In the genomic region with DNA sequence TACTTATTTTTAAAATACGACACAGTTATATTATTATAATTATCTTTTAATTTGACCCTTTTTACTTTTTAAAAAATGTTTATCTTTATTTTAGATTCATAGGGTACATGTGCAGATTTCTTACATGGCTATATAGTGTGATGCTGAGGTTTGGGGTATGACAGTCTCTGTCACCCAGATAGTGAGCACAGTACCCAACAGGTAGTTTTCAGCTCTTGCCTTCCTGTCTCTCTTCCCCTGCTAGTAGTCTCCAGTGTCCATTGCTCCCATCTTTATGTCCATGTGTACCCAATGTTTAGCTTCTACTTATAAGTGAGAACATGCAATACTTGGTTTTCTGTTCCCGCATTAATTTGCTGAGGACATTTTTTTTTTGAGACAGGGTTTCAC, we compare ENCODE assay signal across 1 cellular context.
TF ChIP-seq lines count a peak whose summit lies in the region.

No MANE protein-coding gene starts in this region.

TF ChIP-seq in GM23338, 12 proteins besides CTCF, POLR2A, EP300 and RAD21 (continued from another document):
- TF ChIP-seq, protein P1, sequence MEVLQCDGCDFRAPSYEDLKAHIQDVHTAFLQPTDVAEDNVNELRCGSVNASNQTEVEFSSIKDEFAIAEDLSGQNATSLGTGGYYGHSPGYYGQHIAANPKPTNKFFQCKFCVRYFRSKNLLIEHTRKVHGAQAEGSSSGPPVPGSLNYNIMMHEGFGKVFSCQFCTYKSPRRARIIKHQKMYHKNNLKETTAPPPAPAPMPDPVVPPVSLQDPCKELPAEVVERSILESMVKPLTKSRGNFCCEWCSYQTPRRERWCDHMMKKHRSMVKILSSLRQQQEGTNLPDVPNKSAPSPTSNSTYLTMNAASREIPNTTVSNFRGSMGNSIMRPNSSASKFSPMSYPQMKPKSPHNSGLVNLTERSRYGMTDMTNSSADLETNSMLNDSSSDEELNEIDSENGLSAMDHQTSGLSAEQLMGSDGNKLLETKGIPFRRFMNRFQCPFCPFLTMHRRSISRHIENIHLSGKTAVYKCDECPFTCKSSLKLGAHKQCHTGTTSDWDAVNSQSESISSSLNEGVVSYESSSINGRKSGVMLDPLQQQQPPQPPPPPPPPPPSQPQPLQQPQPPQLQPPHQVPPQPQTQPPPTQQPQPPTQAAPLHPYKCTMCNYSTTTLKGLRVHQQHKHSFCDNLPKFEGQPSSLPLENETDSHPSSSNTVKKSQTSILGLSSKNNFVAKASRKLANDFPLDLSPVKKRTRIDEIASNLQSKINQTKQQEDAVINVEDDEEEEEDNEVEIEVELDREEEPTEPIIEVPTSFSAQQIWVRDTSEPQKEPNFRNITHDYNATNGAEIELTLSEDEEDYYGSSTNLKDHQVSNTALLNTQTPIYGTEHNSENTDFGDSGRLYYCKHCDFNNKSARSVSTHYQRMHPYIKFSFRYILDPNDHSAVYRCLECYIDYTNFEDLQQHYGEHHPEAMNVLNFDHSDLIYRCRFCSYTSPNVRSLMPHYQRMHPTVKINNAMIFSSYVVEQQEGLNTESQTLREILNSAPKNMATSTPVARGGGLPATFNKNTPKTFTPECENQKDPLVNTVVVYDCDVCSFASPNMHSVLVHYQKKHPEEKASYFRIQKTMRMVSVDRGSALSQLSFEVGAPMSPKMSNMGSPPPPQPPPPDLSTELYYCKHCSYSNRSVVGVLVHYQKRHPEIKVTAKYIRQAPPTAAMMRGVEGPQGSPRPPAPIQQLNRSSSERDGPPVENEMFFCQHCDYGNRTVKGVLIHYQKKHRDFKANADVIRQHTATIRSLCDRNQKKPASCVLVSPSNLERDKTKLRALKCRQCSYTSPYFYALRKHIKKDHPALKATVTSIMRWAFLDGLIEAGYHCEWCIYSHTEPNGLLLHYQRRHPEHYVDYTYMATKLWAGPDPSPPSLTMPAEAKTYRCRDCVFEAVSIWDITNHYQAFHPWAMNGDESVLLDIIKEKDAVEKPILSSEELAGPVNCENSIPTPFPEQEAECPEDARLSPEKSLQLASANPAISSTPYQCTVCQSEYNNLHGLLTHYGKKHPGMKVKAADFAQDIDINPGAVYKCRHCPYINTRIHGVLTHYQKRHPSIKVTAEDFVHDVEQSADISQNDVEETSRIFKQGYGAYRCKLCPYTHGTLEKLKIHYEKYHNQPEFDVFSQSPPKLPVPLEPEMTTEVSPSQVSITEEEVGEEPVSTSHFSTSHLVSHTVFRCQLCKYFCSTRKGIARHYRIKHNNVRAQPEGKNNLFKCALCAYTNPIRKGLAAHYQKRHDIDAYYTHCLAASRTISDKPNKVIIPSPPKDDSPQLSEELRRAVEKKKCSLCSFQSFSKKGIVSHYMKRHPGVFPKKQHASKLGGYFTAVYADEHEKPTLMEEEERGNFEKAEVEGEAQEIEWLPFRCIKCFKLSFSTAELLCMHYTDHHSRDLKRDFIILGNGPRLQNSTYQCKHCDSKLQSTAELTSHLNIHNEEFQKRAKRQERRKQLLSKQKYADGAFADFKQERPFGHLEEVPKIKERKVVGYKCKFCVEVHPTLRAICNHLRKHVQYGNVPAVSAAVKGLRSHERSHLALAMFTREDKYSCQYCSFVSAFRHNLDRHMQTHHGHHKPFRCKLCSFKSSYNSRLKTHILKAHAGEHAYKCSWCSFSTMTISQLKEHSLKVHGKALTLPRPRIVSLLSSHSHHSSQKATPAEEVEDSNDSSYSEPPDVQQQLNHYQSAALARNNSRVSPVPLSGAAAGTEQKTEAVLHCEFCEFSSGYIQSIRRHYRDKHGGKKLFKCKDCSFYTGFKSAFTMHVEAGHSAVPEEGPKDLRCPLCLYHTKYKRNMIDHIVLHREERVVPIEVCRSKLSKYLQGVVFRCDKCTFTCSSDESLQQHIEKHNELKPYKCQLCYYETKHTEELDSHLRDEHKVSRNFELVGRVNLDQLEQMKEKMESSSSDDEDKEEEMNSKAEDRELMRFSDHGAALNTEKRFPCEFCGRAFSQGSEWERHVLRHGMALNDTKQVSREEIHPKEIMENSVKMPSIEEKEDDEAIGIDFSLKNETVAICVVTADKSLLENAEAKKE (CRISPR knock-in tag; IDR thresholded peaks at IDR 0.05), result no peak
- TF ChIP-seq ZNF114 (CRISPR knock-in tag; IDR thresholded peaks at IDR 0.05), result no peak
